In the genomic region with DNA sequence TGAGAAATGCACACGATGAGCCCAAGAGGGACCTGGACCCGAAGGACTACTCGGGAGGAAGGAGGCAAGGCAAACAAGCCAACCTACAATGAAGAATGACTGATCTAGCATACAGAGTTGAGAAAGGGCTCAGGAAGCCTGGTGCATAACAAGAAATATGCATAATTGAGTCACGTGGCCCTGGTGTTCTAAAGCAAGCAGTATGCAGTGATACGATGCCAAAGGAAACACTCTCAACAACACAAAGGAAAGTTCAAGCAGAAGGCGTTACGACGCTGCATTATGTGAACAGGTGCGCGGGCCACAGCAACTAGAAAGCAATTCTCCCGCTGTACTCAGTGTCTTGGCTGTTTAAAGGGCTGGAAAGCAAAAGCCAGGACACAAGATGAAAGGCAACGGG, we compare ENCODE assay signal across 10 cellular contexts.
DNase-seq lines count a peak whose midpoint lies in the region; ATAC-seq, FAIRE-seq and TF ChIP-seq lines count a peak whose summit lies in the region.
"Had no signal": no experiment of that assay in that cellular context is flagged by ENCODE, and none has a peak within 500 bp of the region (broad histone marks: within the 10 kb centered on the region; RNA-seq: fewer than 3 reads in every experiment).

No MANE protein-coding gene starts in this region.

- H3K27me3 ChIP-seq in A673 (replicated peaks; ENCODE audit: insufficient read depth, low read depth, low read length, poor library complexity) (no peaks in the 10 kb centered on the region), adipocyte (replicated peaks; ENCODE audit: control insufficient read depth, insufficient read depth, low read length) (no peaks in the 10 kb centered on the region)

- CTCF ChIA-PET in A673 (lab: Charles Lee), result no interaction called here

- no peak overlapping the region for H3K4me3 ChIP-seq in A673 (ENCODE audit: low read depth, low read length, poor library complexity, severe bottlenecking)
- no peak overlapping the region for H3K4me3 ChIP-seq in adipocyte (ENCODE audit: low read length)

- H3K36me3 ChIP-seq in A673 (ENCODE audit: insufficient read depth, low read length, poor library complexity, severe bottlenecking), result no peaks in the 10 kb centered on the region
- no peaks in the 10 kb centered on the region for H3K36me3 ChIP-seq in adipocyte (ENCODE audit: control insufficient read depth, insufficient read depth, low read length, severe bottlenecking)

- TF ChIP-seq POLR2A in GM12892 (IDR thresholded peaks at IDR 0.05; ENCODE audit: low read depth, low read length), result no peak

- H3K4me1 ChIP-seq in A673 (ENCODE audit: insufficient read depth, low read length, poor library complexity, severe bottlenecking) (peaks cover 50% of the 10 kb centered on the region), adipocyte (ENCODE audit: control insufficient read depth, insufficient read depth, low read length) (peaks cover 14% of the 10 kb centered on the region)

- BruUV-seq in A673 (replicated peaks; lab: Mats Ljungman, UMichigan), result no TSS peak

- peak; percentile 74 for DNase-seq in A673 (ENCODE audit: low spot score)
- peak; percentile 88 for DNase-seq in NCI-H1436 treated with DMSO at 0.1 percent for 48 hours (lab: John Stamatoyannopoulos, UW)
- peak; percentile 56 for DNase-seq in adipocyte (ENCODE audit: low read depth)
- DNase-seq in kidney tubule cell (ENCODE audit: low spot score), result peak; percentile 15
- DNase-seq in GM12892 (ENCODE audit: insufficient read length), result no peak
- no peak for DNase-seq in middle frontal gyrus (ENCODE audit: extremely low spot score, low spot score)
- DNase-seq: activated CD4-positive, alpha-beta T cell treated with anti-CD3 and anti-CD28 coated beads for 1 hour; activated naive CD8-positive, alpha-beta T cell treated with anti-CD3 and anti-CD28 coated beads, Interleukin-2, amount 50 U/mL, for 24 hours had no signal

- intact Hi-C loops in A673 (cut with micrococcal nuclease; ENCODE audit: unreplicated experiment), result loop anchor here (5.0 to 10.0 kb wide), 2 partner anchors 129 to 163 kb away; a partner anchor contains a TSS

- TF ChIP-seq CTCF in A673 (conservative IDR thresholded peaks at IDR 0.05; ENCODE audit: low read depth, low read length), result no peak

- ATAC-seq in GM18907 (IDR thresholded peaks at IDR 0.05; ENCODE audit: unreplicated experiment) (no peak), GM21360 (IDR thresholded peaks at IDR 0.05; ENCODE audit: unreplicated experiment) (no peak)
- ATAC-seq: activated naive CD8-positive, alpha-beta T cell treated with anti-CD3 and anti-CD28 coated beads, Interleukin-2, amount 50 U/mL, for 24 hours had no signal

- H3K9ac ChIP-seq in adipocyte (ENCODE audit: low read length), result no peak overlapping the region

- H3K27ac ChIP-seq in A673 (ENCODE audit: low read depth, low read length, poor library complexity, severe bottlenecking), result peak overlapping the region; percentile 43

- H3K9me3 ChIP-seq in A673 (ENCODE audit: low read depth, low read length, poor library complexity, severe bottlenecking) (no peaks in the 10 kb centered on the region), adipocyte (ENCODE audit: control insufficient read depth, low read length) (no peaks in the 10 kb centered on the region)

- no peak for FAIRE-seq in GM12892 (lab: Jason Lieb, UNC)

- POLR2A ChIA-PET in A673 (lab: Charles Lee; ENCODE audit: low non-redundant PET), result no interaction called here

Comparison
In these comparisons a context has a peak if more than half of its experiments do, and no peak if none do; other contexts are left out.
1. DNase-seq: peak in A673 (single experiment), NCI-H1436 treated with DMSO at 0.1 percent for 48 hours (single experiment), adipocyte (single experiment) and kidney tubule cell (single experiment); none in GM12892 (single experiment) and middle frontal gyrus (single experiment).